In genomic region chr19:16327131-16327450, GRCh38 we compare ENCODE assay signal across 9 cellular contexts. TPM values are rescaled to one million over a fixed set of nuclear protein-coding genes. Genes with fewer than 3 reads are reported as not detected.
A peak's percentile ranks its signal among the peaks of the same experiment; 100 is the strongest.
DNase-seq lines count a peak whose midpoint lies in the region; ATAC-seq and TF ChIP-seq lines count a peak whose summit lies in the region.
"Had no signal": no experiment of that assay in that cellular context is flagged by ENCODE, and none has a peak within 500 bp of the region (broad histone marks: within the 10 kb centered on the region; RNA-seq: fewer than 3 reads in every experiment).

No MANE protein-coding gene starts in this region.

- 62% methylated on average over 16 of the region's 16 CpGs for WGBS in esophagus muscularis mucosa

- no peak for DNase-seq in Calu3
- DNase-seq in Panc1 (ENCODE audit: low read depth, low spot score): no peak
- no peak for DNase-seq in esophagus muscularis mucosa (ENCODE audit: extremely low spot score)
- DNase-seq in ureter (ENCODE audit: low spot score): no peak
- DNase-seq in activated CD4-positive, CD25-positive, alpha-beta regulatory T cell (lab: John Stamatoyannopoulos, UW): no peak
- DNase-seq in NCI-H1092 treated with DMSO at 0.1 percent for 48 hours (lab: John Stamatoyannopoulos, UW): no peak
- no peak for DNase-seq in AG08396 (ENCODE audit: low spot score)

- POLR2A ChIA-PET in Panc1 (lab: Charles Lee): no interaction called here

- TF ChIP-seq CTCF in Calu3 (IDR thresholded peaks at IDR 0.05; ENCODE audit: unreplicated experiment): no peak
- no peak for TF ChIP-seq CTCF in Panc1 (IDR thresholded peaks at IDR 0.05)
- no peak for TF ChIP-seq CTCF in esophagus muscularis mucosa (IDR thresholded peaks at IDR 0.05)

- no peaks in the 10 kb centered on the region for H3K9me3 ChIP-seq in Panc1 (ENCODE audit: control insufficient read depth, insufficient read depth, low read depth, low read length)
- no peaks in the 10 kb centered on the region for H3K9me3 ChIP-seq in esophagus muscularis mucosa

- BruUV-seq in Calu3 (replicated peaks; lab: Mats Ljungman, UMichigan) (TSS peak; percentile 74), Panc1 (replicated peaks; lab: Mats Ljungman, UMichigan) (TSS peak; percentile 78)

- no peak overlapping the region for H3K9ac ChIP-seq in rectal smooth muscle tissue (ENCODE audit: low read length)

- H3K36me3 Mint-ChIP-seq in Calu3 (ENCODE audit: insufficient read depth, unreplicated experiment): peaks cover 21% of the 10 kb centered on the region

- intact Hi-C loops in Calu3 (cut with micrococcal nuclease; ENCODE audit: unreplicated experiment): no loop called here
- intact Hi-C loops in Panc1 (cut with micrococcal nuclease; ENCODE audit: unreplicated experiment): loop anchor here (10.0 kb wide), 1 partner anchor 82 kb away; no protein-coding TSS in a partner anchor
- intact Hi-C loops in esophagus muscularis mucosa (cut with DNase I): loop anchor here (5.0 kb wide), 2 partner anchors 45 to 55 kb away; no protein-coding TSS in a partner anchor

- H3K27ac Mint-ChIP-seq in Calu3 (ENCODE audit: unreplicated experiment): no peak overlapping the region

- no peak for ATAC-seq in Panc1
- ATAC-seq: K562 had no signal

- H3K36me3 ChIP-seq in Panc1 (ENCODE audit: control insufficient read depth, insufficient read depth, low read length): no peaks in the 10 kb centered on the region
- peaks cover 11 to 42% (median 29%) of the 10 kb centered on the region in 4 donors for H3K36me3 ChIP-seq in esophagus muscularis mucosa
- H3K36me3 ChIP-seq in rectal smooth muscle tissue (ENCODE audit: control insufficient read depth, insufficient read depth, low read length): peaks cover 8% of the 10 kb centered on the region

- peak overlapping the region in 1 of 2 experiments; percentile 56; a peak in 1 of 4 replicates for H3K4me3 ChIP-seq in Panc1 (ENCODE audit: low read depth in 2 of 2, low read length in 2 of 2)
- peak overlapping the region; percentile 78 to 98 (median 84) for H3K4me3 ChIP-seq in esophagus muscularis mucosa
- H3K4me3 ChIP-seq in rectal smooth muscle tissue (ENCODE audit: low read length): peak overlapping the region; percentile 82
- H3K4me3 ChIP-seq: K562 had no signal

- H3K9me3 Mint-ChIP-seq in Calu3 (ENCODE audit: low read depth, unreplicated experiment): no peaks in the 10 kb centered on the region

- H3K27ac ChIP-seq in Panc1 (ENCODE audit: low read length) (no peak overlapping the region), esophagus muscularis mucosa (replicated peaks in 1 of 4) (peak overlapping the region; percentile 97 to 99 (median 98)), rectal smooth muscle tissue (ENCODE audit: low read depth, low read length) (peak overlapping the region; percentile 92)

- H3K27me3 ChIP-seq in Panc1 (ENCODE audit: control insufficient read depth, insufficient read depth, low read length): no peaks in the 10 kb centered on the region
- peaks cover 0 to 6% (median 0%) of the 10 kb centered on the region in 4 donors for H3K27me3 ChIP-seq in esophagus muscularis mucosa
- peaks cover 7% of the 10 kb centered on the region for H3K27me3 ChIP-seq in rectal smooth muscle tissue (ENCODE audit: control insufficient read depth, insufficient read depth, low read length)

- in situ Hi-C loops in Panc1 (cut with HindIII; ENCODE audit: low pct_unique_long_range_greater_than_20kb, low sequenced_read_pairs): no loop called here

- H3K4me3 Mint-ChIP-seq in Calu3 (ENCODE audit: low read depth, unreplicated experiment): no peak overlapping the region

- peaks cover 8% of the 10 kb centered on the region for H3K4me1 Mint-ChIP-seq in Calu3 (ENCODE audit: low read depth, unreplicated experiment)

- TF ChIP-seq POLR2A in esophagus muscularis mucosa (IDR thresholded peaks at IDR 0.05; ENCODE audit: low read depth): no peak

- no peak for TF ChIP-seq EP300 in esophagus muscularis mucosa (IDR thresholded peaks at IDR 0.05)

- H3K27me3 Mint-ChIP-seq in Calu3 (ENCODE audit: unreplicated experiment): no peaks in the 10 kb centered on the region

- CTCF ChIA-PET in Calu3 (lab: Charles Lee) (no interaction called here), Panc1 (lab: Charles Lee) (no interaction called here)

- peaks cover 16% of the 10 kb centered on the region; the same call in 1 of the 2 replicates for H3K4me1 ChIP-seq in Panc1 (ENCODE audit: control insufficient read depth, insufficient read depth, low read length)
- H3K4me1 ChIP-seq in esophagus muscularis mucosa: peaks cover 27 to 62% (median 56%) of the 10 kb centered on the region in 4 donors
- peaks cover 5% of the 10 kb centered on the region for H3K4me1 ChIP-seq in rectal smooth muscle tissue (ENCODE audit: control insufficient read depth, insufficient read depth, low read length)

RNA-seq across cellular contexts. Expression of gene KLF2, which starts 2.5 kb away (rescaled TPM):
- total RNA-seq in Calu3 (2022) (2.5 and 5.0 TPM in 2 replicates), Panc1 (2021; ENCODE audit: unreplicated experiment) (3.5 TPM), esophagus muscularis mucosa (10 to 100 TPM; 64.9 to 74.1 (median 68.5) TPM), ureter (56.1 TPM)
- 8.4 TPM for polyA plus RNA-seq in Panc1 (2012; ENCODE audit: insufficient read length)
- polyA plus RNA-seq: K562 had no signal
